In the genomic region with DNA sequence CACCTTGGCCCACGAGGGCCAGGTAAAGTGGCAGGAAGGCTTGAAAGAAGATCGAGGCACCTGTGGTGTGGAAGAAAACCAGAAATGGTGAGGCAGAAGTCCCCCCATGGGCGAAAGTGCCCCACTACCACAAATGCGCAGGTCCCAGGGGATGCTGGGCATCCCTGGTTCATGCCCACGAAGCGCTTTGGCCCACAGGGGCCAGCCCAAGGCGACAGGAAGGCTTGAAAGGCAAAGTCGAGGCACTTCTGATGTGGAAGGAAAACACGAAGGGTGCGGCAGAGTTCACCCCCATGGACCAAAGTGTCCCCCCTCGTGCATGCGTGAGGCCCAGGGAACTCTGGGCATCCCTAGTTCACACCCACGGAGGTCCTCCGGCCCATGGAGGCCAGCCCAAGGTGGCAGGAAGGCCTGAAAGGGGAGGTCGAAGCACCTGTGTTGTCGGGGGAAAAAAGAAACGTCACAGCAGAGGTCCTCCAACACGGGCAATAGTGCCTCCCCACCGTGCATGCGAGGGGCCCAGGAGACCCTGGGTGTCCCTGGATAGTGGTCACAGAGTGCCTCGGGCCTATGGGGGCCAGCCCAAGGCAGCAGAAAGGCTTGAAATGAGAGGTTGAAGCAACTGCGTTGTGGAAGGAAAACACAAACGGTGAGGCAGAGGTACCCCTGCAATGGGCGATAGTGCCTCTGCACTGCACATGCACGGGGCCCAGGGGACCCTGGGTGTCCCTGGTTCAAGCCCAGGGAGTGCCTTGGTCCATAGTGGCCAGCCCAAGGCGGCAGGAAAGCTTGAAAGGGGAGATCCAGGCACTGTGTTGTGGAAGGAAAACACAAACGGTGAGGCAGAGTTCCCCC, we compare ENCODE assay signal across 15 cellular contexts.
DNase-seq lines count a peak whose midpoint lies in the region; TF ChIP-seq lines count a peak whose summit lies in the region.
"Had no signal": no experiment of that assay in that cellular context is flagged by ENCODE, and none has a peak within 500 bp of the region (broad histone marks: within the 10 kb centered on the region; RNA-seq: fewer than 3 reads in every experiment).

No MANE protein-coding gene starts in this region.

- H3K27ac Mint-ChIP-seq in osteocyte (ENCODE audit: unreplicated experiment), result no peak overlapping the region
- H3K27ac Mint-ChIP-seq: activated naive CD8-positive, alpha-beta T cell treated with anti-CD3 and anti-CD28 coated beads, Interleukin-2, amount 50 U/mL, for 24 hours; B cell; GM23338 had no signal

- peak; percentile 2 for DNase-seq in stimulated activated CD4-positive, alpha-beta T cell treated with anti-CD3 and anti-CD28 coated beads, Interleukin-4, amount 100 ng/mL, for 24 hours
- no peak for DNase-seq in stimulated activated CD4-positive, alpha-beta T cell treated with anti-CD3 and anti-CD28 coated beads, Interleukin-2, amount 100 ng/mL, for 48 hours
- DNase-seq in esophagus muscularis mucosa (ENCODE audit: extremely low spot score) (peak; percentile 81), osteocyte (ENCODE audit: extremely low spot score, unreplicated experiment) (peak; percentile 79), ACHN (no peak), mesendoderm (no peak), NCI-H510A treated with DMSO at 0.1 percent for 48 hours (lab: John Stamatoyannopoulos, UW) (no peak), cortex of kidney (lab: John Stamatoyannopoulos, UW) (no peak)
- DNase-seq: activated naive CD8-positive, alpha-beta T cell treated with anti-CD3 and anti-CD28 coated beads, Interleukin-2, amount 50 U/mL, for 24 hours; mammary epithelial cell; NCI-H526 had no signal

- H3K4me3 ChIP-seq in esophagus muscularis mucosa, result no peak overlapping the region
- H3K4me3 ChIP-seq in mesendoderm (ENCODE audit: low read length), result no peak overlapping the region
- H3K4me3 ChIP-seq: GM23338, SJCRH30, thyroid gland had no signal

- H4K8ac ChIP-seq in mesendoderm (ENCODE audit: low read depth, low read length), result no peak overlapping the region

- no peak overlapping the region for H3K23ac ChIP-seq in mesendoderm (ENCODE audit: low read length)

- TF ChIP-seq EP300 in esophagus muscularis mucosa (IDR thresholded peaks at IDR 0.05), result no peak

- no peak overlapping the region for H2BK15ac ChIP-seq in mesendoderm (replicated peaks; ENCODE audit: low read depth)

- no peaks in the 10 kb centered on the region for H3K79me2 ChIP-seq in mesendoderm (ENCODE audit: control insufficient read depth, insufficient read depth, low read length)

- H3K4me3 Mint-ChIP-seq in osteocyte (ENCODE audit: unreplicated experiment), result no peak overlapping the region
- H3K4me3 Mint-ChIP-seq: activated naive CD8-positive, alpha-beta T cell treated with anti-CD3 and anti-CD28 coated beads, Interleukin-2, amount 50 U/mL, for 24 hours; B cell; GM23338 had no signal

- no peaks in the 10 kb centered on the region for H3K79me1 ChIP-seq in mesendoderm (ENCODE audit: low read length)

- no peaks in the 10 kb centered on the region for H3K27me3 Mint-ChIP-seq in osteocyte (ENCODE audit: unreplicated experiment)
- H3K27me3 Mint-ChIP-seq: activated naive CD8-positive, alpha-beta T cell treated with anti-CD3 and anti-CD28 coated beads, Interleukin-2, amount 50 U/mL, for 24 hours; B cell had no signal

- H3K9me3 Mint-ChIP-seq in osteocyte (ENCODE audit: unreplicated experiment), result peaks cover 4% of the 10 kb centered on the region
- H3K9me3 Mint-ChIP-seq: activated naive CD8-positive, alpha-beta T cell treated with anti-CD3 and anti-CD28 coated beads, Interleukin-2, amount 50 U/mL, for 24 hours had no signal

- intact Hi-C loops in esophagus muscularis mucosa (cut with DNase I), result no loop called here

- H3K27me3 ChIP-seq in esophagus muscularis mucosa (peaks cover 0 to 49% (median 0%) of the 10 kb centered on the region in 4 donors), mesendoderm (ENCODE audit: insufficient read depth, low read length, poor library complexity) (no peaks in the 10 kb centered on the region)
- H3K27me3 ChIP-seq: SJCRH30, thyroid gland had no signal

- H3K36me3 Mint-ChIP-seq in osteocyte (ENCODE audit: unreplicated experiment), result no peaks in the 10 kb centered on the region

- no peak overlapping the region for H3K18ac ChIP-seq in mesendoderm (ENCODE audit: low read length)

- no peak overlapping the region for H4K5ac ChIP-seq in mesendoderm (ENCODE audit: low read length)

- no peak overlapping the region for H2BK120ac ChIP-seq in mesendoderm (ENCODE audit: low read depth, low read length)

- H3K36me3 ChIP-seq in esophagus muscularis mucosa (no peaks in the 10 kb centered on the region), mesendoderm (ENCODE audit: control insufficient read depth, insufficient read depth, low read length) (no peaks in the 10 kb centered on the region)
- H3K36me3 ChIP-seq: SJCRH30, thyroid gland had no signal

- no peak overlapping the region for H3K4ac ChIP-seq in mesendoderm (ENCODE audit: low read depth, low read length)

- H2BK5ac ChIP-seq in mesendoderm (ENCODE audit: low read length), result no peak overlapping the region

- no peak overlapping the region for H3K4me2 ChIP-seq in mesendoderm (ENCODE audit: low read length)
- H3K4me2 ChIP-seq: GM23338 had no signal

- in situ Hi-C loops in ACHN (cut with HindIII; ENCODE audit: low pct_ligation_motif_present, low pct_unique_long_range_greater_than_20kb, low sequenced_read_pairs), result no loop called here

- H3K9ac ChIP-seq in mesendoderm (ENCODE audit: low read length), result no peak overlapping the region

- H3K4me1 ChIP-seq in esophagus muscularis mucosa (no peaks in the 10 kb centered on the region), mesendoderm (ENCODE audit: control insufficient read depth, low read depth, low read length) (no peaks in the 10 kb centered on the region)
- H3K4me1 ChIP-seq: SJCRH30, thyroid gland had no signal

- no peaks in the 10 kb centered on the region for H3K4me1 Mint-ChIP-seq in osteocyte (ENCODE audit: unreplicated experiment)
- H3K4me1 Mint-ChIP-seq: activated naive CD8-positive, alpha-beta T cell treated with anti-CD3 and anti-CD28 coated beads, Interleukin-2, amount 50 U/mL, for 24 hours; B cell; GM23338 had no signal

- WGBS in esophagus muscularis mucosa, result 68% methylated on average over 24 of the region's 27 CpGs
- WGBS in mesendoderm (ENCODE audit: extremely low coverage, insufficient coverage, low lambda C conversion rate), result no CpG with 5 or more reads among the region's 27 CpGs

- H3K9me3 ChIP-seq in esophagus muscularis mucosa, result peaks cover 0 to 80% (median 36%) of the 10 kb centered on the region in 4 donors
- H3K9me3 ChIP-seq: SJCRH30, thyroid gland had no signal

- H2AK5ac ChIP-seq in mesendoderm (ENCODE audit: low read length), result no peak overlapping the region

- no peak overlapping the region for H3K56ac ChIP-seq in mesendoderm (ENCODE audit: low read length)

- TF ChIP-seq CTCF in esophagus muscularis mucosa (IDR thresholded peaks at IDR 0.05) (no peak), osteocyte (IDR thresholded peaks at IDR 0.05) (no peak)

- TF ChIP-seq POLR2A in esophagus muscularis mucosa (IDR thresholded peaks at IDR 0.05; ENCODE audit: low read depth), result no peak

- H3K27ac ChIP-seq in esophagus muscularis mucosa (replicated peaks in 1 of 4), result no peak overlapping the region
- no peak overlapping the region for H3K27ac ChIP-seq in mesendoderm (ENCODE audit: low read depth, low read length)
- H3K27ac ChIP-seq: SJCRH30, thyroid gland had no signal

Comparison
In these comparisons a context has a peak if more than half of its experiments do, and no peak if none do; other contexts are left out.
1. DNase-seq: peak in stimulated activated CD4-positive, alpha-beta T cell treated with anti-CD3 and anti-CD28 coated beads, Interleukin-4, amount 100 ng/mL, for 24 hours (single experiment), esophagus muscularis mucosa (single experiment) and osteocyte (single experiment); none in stimulated activated CD4-positive, alpha-beta T cell treated with anti-CD3 and anti-CD28 coated beads, Interleukin-2, amount 100 ng/mL, for 48 hours (0 of 2), ACHN (single experiment), mesendoderm (single experiment), NCI-H510A treated with DMSO at 0.1 percent for 48 hours (single experiment) and cortex of kidney (single experiment).